ENCODE assay signal across 11 cellular contexts in the genomic region with DNA sequence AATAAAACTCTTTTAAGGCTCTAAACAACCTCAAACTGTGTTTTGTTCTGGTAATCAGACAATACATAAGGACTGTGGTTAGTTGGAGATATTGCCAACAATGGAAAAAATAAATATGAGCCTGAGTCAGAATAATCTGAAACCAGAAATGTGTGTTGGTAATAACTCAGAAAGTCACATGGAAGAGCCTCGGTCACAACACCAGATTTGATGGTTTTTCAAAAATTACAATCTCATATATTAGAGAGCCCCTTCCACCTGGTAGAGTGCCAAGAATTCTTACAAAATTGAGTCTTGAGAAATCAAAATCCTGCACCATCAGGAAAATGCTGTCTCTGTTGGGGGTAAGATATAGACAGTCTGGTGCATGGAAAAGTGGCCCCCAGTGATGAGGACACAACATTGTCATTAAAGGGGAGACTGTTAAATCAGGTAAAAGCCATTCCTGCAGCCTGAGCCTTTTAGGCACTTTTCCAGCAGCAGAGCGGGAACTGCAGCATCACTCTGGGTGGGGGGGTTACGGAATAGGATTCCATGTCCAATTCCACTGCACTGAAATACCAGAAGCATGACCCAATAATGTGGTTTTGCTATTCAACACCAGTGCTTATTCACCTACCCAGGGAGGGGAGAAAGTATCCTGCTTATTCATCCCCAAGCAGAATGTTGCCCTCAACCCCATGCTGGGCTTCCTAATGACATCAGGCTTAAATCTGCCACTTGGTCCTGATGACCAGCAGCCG. TPM values are rescaled to one million over a fixed set of nuclear protein-coding genes. Genes with fewer than 3 reads are reported as not detected.
DNase-seq lines count a peak whose midpoint lies in the region; ATAC-seq and TF ChIP-seq lines count a peak whose summit lies in the region.
"Had no signal": no experiment of that assay in that cellular context is flagged by ENCODE, and none has a peak within 500 bp of the region (broad histone marks: within the 10 kb centered on the region; RNA-seq: fewer than 3 reads in every experiment).

No MANE protein-coding gene starts in this region.

- H3K4me3 Mint-ChIP-seq in endodermal cell (no peak overlapping the region), nephron progenitor cell (no peak overlapping the region)
- H3K4me3 Mint-ChIP-seq in CD4-positive, alpha-beta T cell: no peak overlapping the region

- peaks cover 16% of the 10 kb centered on the region; the same call in 1 of the 2 replicates for H3F3A ChIP-seq in PC-9 (ENCODE audit: insufficient read depth, low read depth)

- H3K4me1 Mint-ChIP-seq in endodermal cell (peaks cover 3% of the 10 kb centered on the region), nephron progenitor cell (peaks cover 34% of the 10 kb centered on the region)
- H3K4me1 Mint-ChIP-seq in CD4-positive, alpha-beta T cell (ENCODE audit: low read depth): no peaks in the 10 kb centered on the region

- no peak overlapping the region for H3K4me3 ChIP-seq in PC-9
- no peak overlapping the region for H3K4me3 ChIP-seq in endodermal cell (ENCODE audit: low read length)
- H3K4me3 ChIP-seq: coronary artery had no signal

- H3K4me2 ChIP-seq in PC-9: peak overlapping the region; percentile 63

- H3K4me1 ChIP-seq in PC-9 (replicated peaks; ENCODE audit: insufficient read depth): peaks cover 24% of the 10 kb centered on the region
- no peaks in the 10 kb centered on the region for H3K4me1 ChIP-seq in endodermal cell (ENCODE audit: control insufficient read depth, insufficient read depth, low read length)

- H3K27ac ChIP-seq in PC-9 (peak overlapping the region; percentile 81), endodermal cell (ENCODE audit: low read depth, low read length) (no peak overlapping the region)
- no peak overlapping the region for H3K27ac ChIP-seq in CD4-positive, alpha-beta T cell (ENCODE audit: low read depth, low read length)
- H3K27ac ChIP-seq: coronary artery had no signal

- no peaks in the 10 kb centered on the region for H3K27me3 ChIP-seq in PC-9 (ENCODE audit: insufficient read depth, low read depth)
- H3K27me3 ChIP-seq in endodermal cell (ENCODE audit: control insufficient read depth, insufficient read depth, low read length, poor library complexity, severe bottlenecking): no peaks in the 10 kb centered on the region
- H3K27me3 ChIP-seq in CD4-positive, alpha-beta T cell (ENCODE audit: control insufficient read depth, insufficient read depth, low read length): no peaks in the 10 kb centered on the region

- TF ChIP-seq CTCF in PC-9 (conservative IDR thresholded peaks at IDR 0.05): no peak
- no peak for TF ChIP-seq CTCF in endodermal cell (conservative IDR thresholded peaks at IDR 0.05)
- TF ChIP-seq CTCF in nephron progenitor cell (IDR thresholded peaks at IDR 0.05): no peak
- no peak for TF ChIP-seq CTCF in CD4-positive, alpha-beta T cell (IDR thresholded peaks at IDR 0.05)

- no peak overlapping the region for H2AFZ ChIP-seq in PC-9

- H3K9ac ChIP-seq in endodermal cell (ENCODE audit: extremely low read depth, low read length, poor library complexity, severe bottlenecking): no peak overlapping the region

- H3K9me3 ChIP-seq in PC-9 (ENCODE audit: insufficient read depth, low read depth) (no peaks in the 10 kb centered on the region), endodermal cell (ENCODE audit: control insufficient read depth, low read length) (peaks cover 5% of the 10 kb centered on the region)
- no peaks in the 10 kb centered on the region for H3K9me3 ChIP-seq in CD4-positive, alpha-beta T cell (ENCODE audit: control insufficient read depth, low read length)

- H3K9me2 ChIP-seq in PC-9 (ENCODE audit: insufficient read depth): no peaks in the 10 kb centered on the region

- DNase-seq in Daoy (ENCODE audit: low read depth): peak; percentile 94
- DNase-seq in PC-9: peak; percentile 71 to 93
- peak; percentile 79 for DNase-seq in endodermal cell
- DNase-seq in nephron progenitor cell: peak; percentile 21
- no peak for DNase-seq in NCI-H2196 (lab: John Stamatoyannopoulos, UW; ENCODE audit: unreplicated experiment)
- no peak for DNase-seq in CD4-positive, alpha-beta T cell
- no peak for DNase-seq in NCI-H1105 treated with DMSO at 0.1 percent for 48 hours (lab: John Stamatoyannopoulos, UW)
- DNase-seq: NCI-H1417 treated with DMSO at 0.1 percent for 48 hours; stimulated activated CD4-positive, alpha-beta T cell treated with anti-CD3 and anti-CD28 coated beads, Interleukin-2, amount 100 ng/mL, for 48 hours had no signal

- no peaks in the 10 kb centered on the region for H3K9me3 Mint-ChIP-seq in endodermal cell
- peaks cover 4% of the 10 kb centered on the region for H3K9me3 Mint-ChIP-seq in nephron progenitor cell
- H3K9me3 Mint-ChIP-seq in CD4-positive, alpha-beta T cell: peaks cover 4% of the 10 kb centered on the region

- POLR2A ChIA-PET in PC-9 (lab: Charles Lee; ENCODE audit: unreplicated experiment): no interaction called here
- POLR2A ChIA-PET in CD4-positive, alpha-beta T cell (lab: Charles Lee): interaction anchor here (0.6 kb wide), 1 partner anchor 71 kb away, joined by 3 read pairs; no protein-coding TSS in a partner anchor

- H3K36me3 ChIP-seq in PC-9 (ENCODE audit: low read depth): no peaks in the 10 kb centered on the region
- H3K36me3 ChIP-seq in endodermal cell (ENCODE audit: control insufficient read depth, insufficient read depth, low read length): no peaks in the 10 kb centered on the region

- WGBS in endodermal cell (ENCODE audit: insufficient coverage in 1 of 2, insufficient read length in 1 of 2), 2 experiments: 71 to 77% methylated on average over 3 to 4 of the region's 4 CpGs

- ATAC-seq in GM18868 (IDR thresholded peaks at IDR 0.05; ENCODE audit: unreplicated experiment): no peak
- ATAC-seq in CD4-positive, alpha-beta T cell (ENCODE audit: poor library complexity): no peak

- H3K27ac Mint-ChIP-seq in endodermal cell (no peak overlapping the region), nephron progenitor cell (no peak overlapping the region)
- no peak overlapping the region for H3K27ac Mint-ChIP-seq in CD4-positive, alpha-beta T cell

- H4K20me1 ChIP-seq in PC-9 (ENCODE audit: insufficient read depth): no peaks in the 10 kb centered on the region

- H3K27me3 Mint-ChIP-seq in endodermal cell (ENCODE audit: insufficient read depth) (peaks cover 9% of the 10 kb centered on the region), nephron progenitor cell (ENCODE audit: low read depth, poor library complexity) (peaks cover 6% of the 10 kb centered on the region)
- no peaks in the 10 kb centered on the region for H3K27me3 Mint-ChIP-seq in CD4-positive, alpha-beta T cell

- no TSS peak for BruUV-seq in PC-9 (replicated peaks; lab: Mats Ljungman, UMichigan)

- CTCF ChIA-PET in PC-9 (lab: Charles Lee): no interaction called here
- CTCF ChIA-PET in CD4-positive, alpha-beta T cell (lab: Charles Lee): no interaction called here

- no peaks in the 10 kb centered on the region for H3K79me2 ChIP-seq in PC-9 (ENCODE audit: low read depth)

- intact Hi-C loops in PC-9 (cut with micrococcal nuclease; ENCODE audit: unreplicated experiment): loop anchor here (1.0 to 10.0 kb wide), 3 partner anchors 35 to 1607 kb away; a partner anchor contains a TSS
- intact Hi-C loops in CD4-positive, alpha-beta T cell (cut with DNase I, micrococcal nuclease): no loop called here

- H3K36me3 Mint-ChIP-seq in endodermal cell (ENCODE audit: low read depth) (no peaks in the 10 kb centered on the region), nephron progenitor cell (ENCODE audit: low read depth) (no peaks in the 10 kb centered on the region)
- no peaks in the 10 kb centered on the region for H3K36me3 Mint-ChIP-seq in CD4-positive, alpha-beta T cell (ENCODE audit: low read depth)

RNA-seq across cellular contexts. Expression of a gene that starts 9.5 kb away (rescaled TPM):
- total RNA-seq in Daoy (2014; rRNA removed; shearing (Covaris generic)): 33.8 and 59.9 TPM in 2 replicates
- total RNA-seq in PC-9 (2021) (15.6 and 16.8 TPM in 2 replicates), endodermal cell (under 1 TPM in 1 of 2 donors, not detected in 1; 0.46 TPM)
- polyA plus RNA-seq in endodermal cell (2013, experiment 1 of 2): 4.6 TPM
- polyA plus RNA-seq in endodermal cell (2013, experiment 2 of 2): 5.9 TPM
- total RNA-seq in CD4-positive, alpha-beta T cell: 1 to 10 TPM; 1.2 to 1.5 TPM

Comparison
In these comparisons a context has a peak if more than half of its experiments do, and no peak if none do; other contexts are left out.
1. DNase-seq: peak in Daoy (single experiment), PC-9 (2 of 2), endodermal cell (single experiment) and nephron progenitor cell (single experiment); none in NCI-H2196 (single experiment), CD4-positive, alpha-beta T cell (0 of 10) and NCI-H1105 treated with DMSO at 0.1 percent for 48 hours (single experiment).